ENCODE assay signal across 1 cellular context in the genomic region with DNA sequence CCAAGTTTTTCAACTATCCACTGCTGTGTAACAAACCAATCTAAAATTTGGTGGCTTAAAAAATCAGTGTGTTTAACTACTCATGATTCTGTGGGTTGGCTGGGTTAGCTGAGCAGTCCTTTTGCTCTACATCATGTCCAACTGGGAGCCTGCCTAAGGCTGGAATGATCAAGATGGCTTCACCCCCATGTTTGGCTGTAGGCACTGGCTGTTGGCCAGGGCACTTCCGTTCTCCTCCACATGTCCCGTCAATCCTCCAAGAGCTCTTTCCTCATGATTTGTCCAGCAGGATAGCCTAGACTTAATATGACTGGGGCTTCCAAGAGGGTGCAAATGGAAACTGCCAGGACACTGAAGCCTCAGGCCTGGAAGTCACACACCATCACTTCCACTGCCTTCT.
TF ChIP-seq lines count a peak whose summit lies in the region.

No MANE protein-coding gene starts in this region.

TF ChIP-seq in SK-N-SH, 30 proteins besides CTCF, POLR2A, EP300 and RAD21 (continued from another document):
- TF ChIP-seq, protein P1, sequence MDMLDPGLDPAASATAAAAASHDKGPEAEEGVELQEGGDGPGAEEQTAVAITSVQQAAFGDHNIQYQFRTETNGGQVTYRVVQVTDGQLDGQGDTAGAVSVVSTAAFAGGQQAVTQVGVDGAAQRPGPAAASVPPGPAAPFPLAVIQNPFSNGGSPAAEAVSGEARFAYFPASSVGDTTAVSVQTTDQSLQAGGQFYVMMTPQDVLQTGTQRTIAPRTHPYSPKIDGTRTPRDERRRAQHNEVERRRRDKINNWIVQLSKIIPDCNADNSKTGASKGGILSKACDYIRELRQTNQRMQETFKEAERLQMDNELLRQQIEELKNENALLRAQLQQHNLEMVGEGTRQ (IDR thresholded peaks at IDR 0.05; ENCODE audit: borderline replicate concordance, low read depth, low read length), result no peak
